21 cellular contexts compared by ENCODE assay signal in genomic region chr1:30284226-30284625, GRCh38.
"Had no signal": no experiment of that assay in that cellular context is flagged by ENCODE, and none has a peak within 500 bp of the region (broad histone marks: within the 10 kb centered on the region; RNA-seq: fewer than 3 reads in every experiment).

No MANE protein-coding gene starts in this region.

- H3K4me3 ChIP-seq: dorsolateral prefrontal cortex, gastrocnemius medialis, left lung, ovary, smooth muscle cell, testis, tibial artery, upper lobe of left lung had no signal

- H3K27ac ChIP-seq: dorsolateral prefrontal cortex, gastrocnemius medialis, left lung, ovary, testis, tibial artery, upper lobe of left lung had no signal

- DNase-seq: dorsolateral prefrontal cortex; effector CD4-positive, alpha-beta T cell; foreskin fibroblast; gastrocnemius medialis; left cardiac atrium; left lung; mesenchymal stem cell; midbrain; naive thymus-derived CD4-positive, alpha-beta T cell; occipital lobe; ovary; retina; stimulated activated CD4-positive, alpha-beta T cell treated with anti-CD3 and anti-CD28 coated beads, Interleukin-12 subunit alpha, Interleukin-12 subunit beta, amount 100 ng/mL, for 4 hours; stimulated activated CD4-positive, alpha-beta T cell treated with anti-CD3 and anti-CD28 coated beads, Interleukin-1b, Interleukin-23, amount 100 ng/mL, for 48 hours; stimulated activated CD4-positive, alpha-beta T cell treated with anti-CD3 and anti-CD28 coated beads, Interleukin-4, amount 100 ng/mL, for 24 hours; stimulated activated naive CD8-positive, alpha-beta T cell treated with anti-CD3 and anti-CD28 coated beads, Interleukin-15, Interleukin-2, amounts not matched to agents 100 U/mL and 50 U/mL, for 24 hours; substantia nigra; testis; upper lobe of left lung had no signal

- H3K9me3 ChIP-seq: gastrocnemius medialis, left lung, ovary, testis, tibial artery, upper lobe of left lung had no signal

- H3K27me3 ChIP-seq: gastrocnemius medialis, ovary, testis, upper lobe of left lung had no signal

- H3K36me3 ChIP-seq: gastrocnemius medialis, left lung, ovary, tibial artery, upper lobe of left lung had no signal

- H3K4me2 ChIP-seq: smooth muscle cell had no signal

- H3K4me1 ChIP-seq: gastrocnemius medialis, left lung, testis, tibial artery, upper lobe of left lung had no signal
